ENCODE assay signal across 13 cellular contexts in genomic region chr14:71574976-71575375, GRCh38.
DNase-seq lines count a peak whose midpoint lies in the region; ATAC-seq and TF ChIP-seq lines count a peak whose summit lies in the region.
"Had no signal": no experiment of that assay in that cellular context is flagged by ENCODE, and none has a peak within 500 bp of the region (broad histone marks: within the 10 kb centered on the region; RNA-seq: fewer than 3 reads in every experiment).

No MANE protein-coding gene starts in this region.

- no peak for ATAC-seq in GM18868 (IDR thresholded peaks at IDR 0.05; ENCODE audit: unreplicated experiment)

- H3K79me1 ChIP-seq in mesendoderm (ENCODE audit: low read length): no peaks in the 10 kb centered on the region

- no peak overlapping the region for H2BK5ac ChIP-seq in mesendoderm (ENCODE audit: low read length)

- H3K4me2 ChIP-seq in mesendoderm (ENCODE audit: low read length): no peak overlapping the region

- H2AK5ac ChIP-seq in mesendoderm (ENCODE audit: low read length): no peak overlapping the region

- no peak overlapping the region for H3K4ac ChIP-seq in mesendoderm (ENCODE audit: low read depth, low read length)

- no peak for TF ChIP-seq CTCF in AG10803 (conservative IDR thresholded peaks at IDR 0.05; ENCODE audit: low read length)
- no peak for TF ChIP-seq CTCF in cardiac fibroblast (IDR thresholded peaks at IDR 0.05; ENCODE audit: low read depth, low read length)

- H3K18ac ChIP-seq in mesendoderm (ENCODE audit: low read length): no peak overlapping the region

- no peak overlapping the region for H2BK15ac ChIP-seq in mesendoderm (replicated peaks; ENCODE audit: low read depth)

- H3K4me3 ChIP-seq in AG10803 (ENCODE audit: low read length): no peak overlapping the region
- H3K4me3 ChIP-seq in cardiac fibroblast (replicated peaks in 1 of 2; ENCODE audit: low read depth in 2 of 2, low read length in 2 of 2): no peak overlapping the region
- H3K4me3 ChIP-seq in mesendoderm (ENCODE audit: low read length): no peak overlapping the region
- H3K4me3 ChIP-seq: right lobe of liver had no signal

- no peak overlapping the region for H4K5ac ChIP-seq in mesendoderm (ENCODE audit: low read length)

- peaks cover 1% of the 10 kb centered on the region for H3K79me2 ChIP-seq in mesendoderm (ENCODE audit: control insufficient read depth, insufficient read depth, low read length)

- H3K56ac ChIP-seq in mesendoderm (ENCODE audit: low read length): no peak overlapping the region

- no peak overlapping the region for H3K23ac ChIP-seq in mesendoderm (ENCODE audit: low read length)

- DNase-seq in AG10803 (ENCODE audit: low read depth): peak; percentile 86
- DNase-seq in HT1080 (ENCODE audit: low read depth): peak; percentile 85
- DNase-seq in cardiac fibroblast (ENCODE audit: low read depth in 2 of 2): peak; percentile 90 to 95
- DNase-seq in mesendoderm: peak; percentile 66
- DNase-seq in SKM-1 treated with dmso at 0.1 percent for 144 hours (lab: John Stamatoyannopoulos, UW; ENCODE audit: unreplicated experiment): no peak
- DNase-seq in SK-N-DZ (ENCODE audit: low spot score): no peak
- no peak for DNase-seq in activated CD4-positive, alpha-beta T cell treated with anti-CD3 and anti-CD28 coated beads for 1 hour
- DNase-seq: activated CD4-positive, alpha-beta T cell treated with anti-CD3 and anti-CD28 coated beads for 4 hours; anterior cingulate cortex; DMS79; MV-4-11; right lobe of liver had no signal

- H3K9ac ChIP-seq in mesendoderm (ENCODE audit: low read length): no peak overlapping the region

- H4K8ac ChIP-seq in mesendoderm (ENCODE audit: low read depth, low read length): no peak overlapping the region

- H3K27ac ChIP-seq in mesendoderm (ENCODE audit: low read depth, low read length): no peak overlapping the region
- H3K27ac ChIP-seq: right lobe of liver had no signal

- H3K4me1 ChIP-seq in mesendoderm (ENCODE audit: control insufficient read depth, low read depth, low read length): peaks cover 3% of the 10 kb centered on the region
- H3K4me1 ChIP-seq: right lobe of liver had no signal

- WGBS in mesendoderm (ENCODE audit: extremely low coverage, insufficient coverage, low lambda C conversion rate): no CpG with 5 or more reads among the region's 2 CpGs

- H2BK120ac ChIP-seq in mesendoderm (ENCODE audit: low read depth, low read length): no peak overlapping the region

- H3K27me3 ChIP-seq in mesendoderm (ENCODE audit: insufficient read depth, low read length, poor library complexity): no peaks in the 10 kb centered on the region
- H3K27me3 ChIP-seq: right lobe of liver had no signal

- no peaks in the 10 kb centered on the region for H3K36me3 ChIP-seq in mesendoderm (ENCODE audit: control insufficient read depth, insufficient read depth, low read length)
- H3K36me3 ChIP-seq: right lobe of liver had no signal

Comparison
In these comparisons a context has a peak if more than half of its experiments do, and no peak if none do; other contexts are left out.
1. DNase-seq: peak in AG10803 (single experiment), HT1080 (single experiment), cardiac fibroblast (2 of 2) and mesendoderm (single experiment); none in SKM-1 treated with dmso at 0.1 percent for 144 hours (single experiment), SK-N-DZ (single experiment) and activated CD4-positive, alpha-beta T cell treated with anti-CD3 and anti-CD28 coated beads for 1 hour (single experiment).